ENCODE assay signal across 1 cellular context in genomic region chr10:490256-490655, GRCh38.
TF ChIP-seq lines count a peak whose summit lies in the region.

No MANE protein-coding gene starts in this region.

TF ChIP-seq in H1, 55 proteins besides CTCF, POLR2A, EP300 and RAD21:
- no peak for TF ChIP-seq JUN (IDR thresholded peaks at IDR 0.05; ENCODE audit: low read depth, low read length)
